ENCODE assay signal across 26 cellular contexts in genomic region chr14:54058501-54058900, GRCh38.
"Had no signal": no experiment of that assay in that cellular context is flagged by ENCODE, and none has a peak within 500 bp of the region (broad histone marks: within the 10 kb centered on the region; RNA-seq: fewer than 3 reads in every experiment).

No MANE protein-coding gene starts in this region.

- DNase-seq: hippocampal formation; kidney glomerular epithelial cell; left cardiac atrium; left ventricle myocardium superior; lower lobe of right lung; mammary epithelial cell; mesenchymal stem cell; naive thymus-derived CD4-positive, alpha-beta T cell; pancreas; posterior cingulate gyrus; retina; right cardiac atrium; small intestine; spleen; stimulated activated CD4-positive, alpha-beta T cell treated with anti-CD3 and anti-CD28 coated beads, Interleukin-4, amount 100 ng/mL, for 24 hours; stimulated activated naive CD4-positive, alpha-beta T cell; tibial artery; trophoblast cell; upper lobe of right lung had no signal

- H3K9me3 ChIP-seq: lower lobe of right lung, pancreas, prostate gland, spleen, suprapubic skin, thoracic aorta, tibial artery, upper lobe of right lung had no signal

- H3K4me3 ChIP-seq: lower lobe of right lung, pancreas, prostate gland, spleen, suprapubic skin, thoracic aorta, tibial artery, upper lobe of right lung had no signal

- ATAC-seq: left cardiac atrium; left lobe of liver; left ventricle myocardium superior; lower lobe of right lung; naive thymus-derived CD4-positive, alpha-beta T cell; natural killer cell treated with Interleukin-12 subunit alpha and Interleukin-12 subunit beta and Interleukin-15 and Interleukin-18, amount 100 ng/mL, for 72 hours; pancreas; right cardiac atrium; sciatic nerve; stimulated activated effector memory CD8-positive, alpha-beta T cell treated with anti-CD3 and anti-CD28 coated beads, Interleukin-12 subunit alpha, Interleukin-12 subunit beta, amount 100 ng/mL, for 72 hours; upper lobe of right lung had no signal

- H3K36me3 ChIP-seq: lower lobe of right lung, pancreas, prostate gland, spleen, suprapubic skin, thoracic aorta, tibial artery, upper lobe of right lung had no signal

- H3K27me3 ChIP-seq: pancreas, spleen, suprapubic skin, tibial artery, upper lobe of right lung had no signal

- H3K27ac ChIP-seq: lower lobe of right lung, pancreas, prostate gland, spleen, suprapubic skin, thoracic aorta, tibial artery, upper lobe of right lung had no signal

- H3K4me1 ChIP-seq: lower lobe of right lung, pancreas, prostate gland, spleen, suprapubic skin, tibial artery, upper lobe of right lung had no signal
